16 cellular contexts compared by ENCODE assay signal in genomic region chr10:3464760-3465405, GRCh38.
A peak's percentile ranks its signal among the peaks of the same experiment; 100 is the strongest.
DNase-seq lines count a peak whose midpoint lies in the region; ATAC-seq and TF ChIP-seq lines count a peak whose summit lies in the region.
"Had no signal": no experiment of that assay in that cellular context is flagged by ENCODE, and none has a peak within 500 bp of the region (broad histone marks: within the 10 kb centered on the region; RNA-seq: fewer than 3 reads in every experiment).

No MANE protein-coding gene starts in this region.

- no peaks in the 10 kb centered on the region for H3K36me3 Mint-ChIP-seq in Caco-2 (ENCODE audit: insufficient read depth, unreplicated experiment)
- H3K36me3 Mint-ChIP-seq: activated naive CD8-positive, alpha-beta T cell had no signal

- POLR2A ChIA-PET in Caco-2 (lab: Charles Lee): no interaction called here

- TF ChIP-seq POLR2A in prostate gland (IDR thresholded peaks at IDR 0.05): no peak

- BruUV-seq in Caco-2 (replicated peaks; lab: Mats Ljungman, UMichigan): no TSS peak

- no peaks in the 10 kb centered on the region for H3K36me3 ChIP-seq in Caco-2 (ENCODE audit: control insufficient read depth, insufficient read depth, low read length)
- H3K36me3 ChIP-seq in RWPE2 (ENCODE audit: low read depth): no peaks in the 10 kb centered on the region
- H3K36me3 ChIP-seq in prostate gland: no peaks in the 10 kb centered on the region

- intact Hi-C loops in Caco-2 (cut with micrococcal nuclease; ENCODE audit: unreplicated experiment) (no loop called here), prostate gland (cut with DNase I) (loop anchor here (5.0 kb wide), 2 partner anchors 317 to 1197 kb away; no protein-coding TSS in a partner anchor)

- no peaks in the 10 kb centered on the region for H3K9me3 Mint-ChIP-seq in Caco-2 (ENCODE audit: unreplicated experiment)
- H3K9me3 Mint-ChIP-seq: CD4-positive, alpha-beta T cell; stimulated activated naive CD8-positive, alpha-beta T cell treated with anti-CD3 and anti-CD28 coated beads, Interleukin-15, amount 100 ng/mL, for 72 hours had no signal

- 57% methylated on average over 9 of the region's 9 CpGs for WGBS in prostate gland

- TF ChIP-seq CTCF in Caco-2 (IDR thresholded peaks at IDR 0.05; ENCODE audit: insufficient read depth in 1 of 2, low read depth in 1 of 2, low read length in 1 of 2, severe bottlenecking in 1 of 2, unreplicated experiment in 1 of 2): no peak
- TF ChIP-seq CTCF in RWPE2 (IDR thresholded peaks at IDR 0.05; ENCODE audit: poor library complexity, severe bottlenecking): no peak
- TF ChIP-seq CTCF in fibroblast of mammary gland (conservative IDR thresholded peaks at IDR 0.05; ENCODE audit: control insufficient read depth, insufficient read depth, low read depth, low read length): no peak
- TF ChIP-seq CTCF in prostate gland (IDR thresholded peaks at IDR 0.05): no peak
- TF ChIP-seq CTCF in GM10266 (IDR thresholded peaks at IDR 0.05; ENCODE audit: control insufficient read depth, insufficient read depth, low read depth, missing control alignments): no peak

- H3K27ac Mint-ChIP-seq in Caco-2 (ENCODE audit: unreplicated experiment): peak overlapping the region; percentile 19
- H3K27ac Mint-ChIP-seq: activated CD4-positive, alpha-beta T cell treated with anti-CD3 and anti-CD28 coated beads for 36 hours; activated naive CD8-positive, alpha-beta T cell; CD4-positive, alpha-beta T cell; stimulated activated naive CD8-positive, alpha-beta T cell treated with anti-CD3 and anti-CD28 coated beads, Interleukin-15, amount 100 ng/mL, for 72 hours had no signal

- H3K4me1 ChIP-seq in Caco-2: peaks cover 28% of the 10 kb centered on the region
- H3K4me1 ChIP-seq in RWPE2 (ENCODE audit: insufficient read depth, poor library complexity, severe bottlenecking): peaks cover 42% of the 10 kb centered on the region
- H3K4me1 ChIP-seq in prostate gland (replicated peaks): peaks cover 9% of the 10 kb centered on the region

- H3K27me3 ChIP-seq in Caco-2 (replicated peaks; ENCODE audit: control insufficient read depth, insufficient read depth, low read length): no peaks in the 10 kb centered on the region
- H3K27me3 ChIP-seq in RWPE2 (ENCODE audit: insufficient read depth, poor library complexity, severe bottlenecking): no peaks in the 10 kb centered on the region
- H3K27me3 ChIP-seq in prostate gland (replicated peaks; ENCODE audit: insufficient read depth): no peaks in the 10 kb centered on the region

- H3K27ac ChIP-seq in RWPE2 (ENCODE audit: poor library complexity, severe bottlenecking) (peak overlapping the region; percentile 95), prostate gland (peak overlapping the region; percentile 72 to 76)

- H3K4me3 Mint-ChIP-seq in Caco-2 (ENCODE audit: unreplicated experiment): peak overlapping the region; percentile 7
- H3K4me3 Mint-ChIP-seq: activated CD4-positive, alpha-beta T cell treated with anti-CD3 and anti-CD28 coated beads for 36 hours; activated naive CD8-positive, alpha-beta T cell; CD4-positive, alpha-beta T cell; stimulated activated naive CD8-positive, alpha-beta T cell treated with anti-CD3 and anti-CD28 coated beads, Interleukin-15, amount 100 ng/mL, for 72 hours had no signal

- CTCF ChIA-PET in Caco-2 (lab: Charles Lee): no interaction called here

- H3K27me3 Mint-ChIP-seq in Caco-2 (ENCODE audit: insufficient read depth, unreplicated experiment): no peaks in the 10 kb centered on the region
- H3K27me3 Mint-ChIP-seq: activated CD4-positive, alpha-beta T cell treated with anti-CD3 and anti-CD28 coated beads for 36 hours; CD4-positive, alpha-beta T cell had no signal

- DNase-seq in Caco-2 (peak in 1 of 2 experiments; percentile 39), RWPE2 (ENCODE audit: low spot score) (no peak), fibroblast of mammary gland (ENCODE audit: low read depth) (peak; percentile 33), prostate gland (ENCODE audit: low spot score) (no peak), GM10266 (ENCODE audit: extremely low spot score) (no peak), AML-193 (lab: John Stamatoyannopoulos, UW) (no peak)
- DNase-seq in stimulated activated CD4-positive, alpha-beta T cell treated with anti-CD3 and anti-CD28 coated beads, Interleukin-4, amount 100 ng/mL, for 4 hours: no peak
- DNase-seq: activated CD4-positive, alpha-beta T cell treated with anti-CD3 and anti-CD28 coated beads for 36 hours; CD4-positive, alpha-beta T cell; effector CD8-positive, alpha-beta T cell; NCI-H524 treated with DMSO at 0.1 percent for 48 hours; stimulated activated CD4-positive, alpha-beta T cell treated with anti-CD3 and anti-CD28 coated beads, Interleukin-2, amount 100 ng/mL, for 24 hours; stimulated activated naive CD8-positive, alpha-beta T cell treated with anti-CD3 and anti-CD28 coated beads, Interleukin-15, amount 100 ng/mL, for 72 hours had no signal

- H3K9me3 ChIP-seq in Caco-2: peaks cover 4% of the 10 kb centered on the region; the same call in 1 of the 2 replicates
- no peaks in the 10 kb centered on the region for H3K9me3 ChIP-seq in RWPE2 (ENCODE audit: severe bottlenecking)
- no peaks in the 10 kb centered on the region for H3K9me3 ChIP-seq in prostate gland

- no peak for ATAC-seq in RWPE2 (ENCODE audit: low read depth)
- ATAC-seq in HG02852 (IDR thresholded peaks at IDR 0.05; ENCODE audit: unreplicated experiment): no peak
- ATAC-seq: activated CD4-positive, alpha-beta T cell treated with anti-CD3 and anti-CD28 coated beads for 36 hours; SK-N-SH treated with all-trans-retinoic acid at 6 μM for 48 hours; stimulated activated naive CD8-positive, alpha-beta T cell treated with anti-CD3 and anti-CD28 coated beads, Interleukin-15, amount 100 ng/mL, for 72 hours had no signal

- H3K4me3 ChIP-seq in Caco-2 (ENCODE audit: low read depth, low read length): no peak overlapping the region
- no peak overlapping the region for H3K4me3 ChIP-seq in RWPE2 (ENCODE audit: severe bottlenecking)
- H3K4me3 ChIP-seq in fibroblast of mammary gland (ENCODE audit: control insufficient read depth, low read depth, low read length): no peak overlapping the region
- no peak overlapping the region for H3K4me3 ChIP-seq in prostate gland

- H3K4me1 Mint-ChIP-seq in Caco-2 (ENCODE audit: low read depth, unreplicated experiment): peaks cover 39% of the 10 kb centered on the region
